Comparison of ENCODE assay signal across 17 cellular contexts in the genomic region with DNA sequence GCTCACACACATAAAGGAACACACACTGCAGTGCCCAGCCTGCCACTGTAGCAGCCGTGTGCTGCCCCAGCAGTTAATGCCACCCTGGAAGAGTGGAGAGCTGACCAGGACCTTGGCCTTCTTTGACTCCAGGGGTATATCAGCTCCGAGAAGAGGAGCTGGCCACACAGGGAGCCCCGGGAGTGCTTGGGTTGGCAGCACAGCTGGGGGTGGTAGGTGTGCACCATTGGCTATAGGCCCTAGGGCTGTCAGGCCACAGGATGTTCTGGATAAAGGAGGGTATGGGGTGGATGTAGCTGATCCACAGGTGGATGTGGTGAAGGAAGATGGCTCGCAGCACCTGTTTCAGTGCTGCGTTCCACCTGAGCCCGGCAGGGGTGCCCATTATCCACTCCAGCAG.
DNase-seq lines count a peak whose midpoint lies in the region; ATAC-seq and TF ChIP-seq lines count a peak whose summit lies in the region.
"Had no signal": no experiment of that assay in that cellular context is flagged by ENCODE, and none has a peak within 500 bp of the region (broad histone marks: within the 10 kb centered on the region; RNA-seq: fewer than 3 reads in every experiment).

No MANE protein-coding gene starts in this region.

- no peaks in the 10 kb centered on the region for H3K79me2 ChIP-seq in trophoblast cell (ENCODE audit: control insufficient read depth, insufficient read depth, low read length, poor library complexity)

- H2BK15ac ChIP-seq in mesenchymal stem cell (ENCODE audit: low read depth, poor library complexity, severe bottlenecking): no peak overlapping the region

- H3K9ac ChIP-seq in mesenchymal stem cell (ENCODE audit: low read length) (no peak overlapping the region), trophoblast cell (ENCODE audit: low read length) (no peak overlapping the region)

- no peaks in the 10 kb centered on the region for H3K79me1 ChIP-seq in mesenchymal stem cell (replicated peaks; ENCODE audit: low read length, poor library complexity, severe bottlenecking)
- peaks cover 2% of the 10 kb centered on the region for H3K79me1 ChIP-seq in trophoblast cell (ENCODE audit: low read length)

- H3K36me3 Mint-ChIP-seq in stimulated activated memory B cell treated with anti-CD40 and anti-IgM and Interleukin-4, amounts not matched to agents 10 μg/mL and 1 μg/mL and 100 μg/mL, for 72 hours: no peaks in the 10 kb centered on the region
- no peaks in the 10 kb centered on the region for H3K36me3 Mint-ChIP-seq in activated CD4-positive, alpha-beta T cell treated with anti-CD3 and anti-CD28 coated beads for 36 hours (ENCODE audit: low read depth)
- H3K36me3 Mint-ChIP-seq: CD4-positive, alpha-beta memory T cell had no signal

- no peak overlapping the region for H4K12ac ChIP-seq in trophoblast cell (ENCODE audit: low read depth, low read length)

- TF ChIP-seq CTCF in left ventricle myocardium inferior (IDR thresholded peaks at IDR 0.05; ENCODE audit: borderline replicate concordance): no peak

- H3K4ac ChIP-seq in mesenchymal stem cell (ENCODE audit: low read depth in 1 of 2, low read length in 2 of 2) (no peak overlapping the region), trophoblast cell (ENCODE audit: low read depth, low read length) (no peak overlapping the region)

- H3K4me3 Mint-ChIP-seq in stimulated activated memory B cell treated with anti-CD40 and anti-IgM and Interleukin-4, amounts not matched to agents 10 μg/mL and 1 μg/mL and 100 μg/mL, for 72 hours: no peak overlapping the region
- no peak overlapping the region for H3K4me3 Mint-ChIP-seq in activated CD4-positive, alpha-beta T cell treated with anti-CD3 and anti-CD28 coated beads for 36 hours
- H3K4me3 Mint-ChIP-seq: CD4-positive, alpha-beta memory T cell; H9 had no signal

- WGBS in mesenchymal stem cell: 97% methylated on average over 6 of the region's 6 CpGs
- WGBS in trophoblast cell (ENCODE audit: extremely low coverage, insufficient coverage, insufficient read length): no CpG with 5 or more reads among the region's 6 CpGs

- H3K27me3 Mint-ChIP-seq in stimulated activated memory B cell treated with anti-CD40 and anti-IgM and Interleukin-4, amounts not matched to agents 10 μg/mL and 1 μg/mL and 100 μg/mL, for 72 hours: peaks cover 5% of the 10 kb centered on the region
- H3K27me3 Mint-ChIP-seq in activated CD4-positive, alpha-beta T cell treated with anti-CD3 and anti-CD28 coated beads for 36 hours: no peaks in the 10 kb centered on the region
- H3K27me3 Mint-ChIP-seq: CD4-positive, alpha-beta memory T cell had no signal

- H3K4me3 ChIP-seq in left ventricle myocardium inferior (no peak overlapping the region), mesenchymal stem cell (ENCODE audit: insufficient read depth in 1 of 2, low read depth in 1 of 2, low read length in 2 of 2) (no peak overlapping the region), trophoblast cell (ENCODE audit: low read depth, low read length) (no peak overlapping the region)
- H3K4me3 ChIP-seq: A549 had no signal

- DNase-seq in left ventricle myocardium inferior (no peak), left ventricle myocardium superior (no peak), mesenchymal stem cell (no peak), trophoblast cell (no peak), NCI-H446 (lab: John Stamatoyannopoulos, UW) (no peak)
- no peak for DNase-seq in activated CD4-positive, alpha-beta T cell treated with anti-CD3 and anti-CD28 coated beads for 36 hours
- DNase-seq: BE2C; CD4-positive, alpha-beta memory T cell; COR-L47; DMS79 treated with DMSO at 0.1 percent for 48 hours; EL; GOT3; H9 had no signal

- H2BK120ac ChIP-seq in mesenchymal stem cell (ENCODE audit: low read depth, low read length) (no peak overlapping the region), trophoblast cell (ENCODE audit: insufficient read depth, low read length, poor library complexity) (peak overlapping the region; percentile 1)

- H3K23ac ChIP-seq in mesenchymal stem cell (ENCODE audit: low read length in 2 of 2) (no peak overlapping the region), trophoblast cell (ENCODE audit: low read length) (no peak overlapping the region)

- peaks cover 15% of the 10 kb centered on the region for H3K9me3 ChIP-seq in left ventricle myocardium inferior (replicated peaks)
- H3K9me3 ChIP-seq in mesenchymal stem cell (ENCODE audit: control insufficient read depth, low read length): peaks cover 4% of the 10 kb centered on the region
- H3K9me3 ChIP-seq in trophoblast cell (ENCODE audit: insufficient read depth, low read depth, low read length): peaks cover 4% of the 10 kb centered on the region
- H3K9me3 ChIP-seq: A549, BE2C had no signal

- peak overlapping the region in 1 of 2 experiments; percentile 25 for H2BK12ac ChIP-seq in mesenchymal stem cell (ENCODE audit: low read length in 2 of 2)
- H2BK12ac ChIP-seq in trophoblast cell (ENCODE audit: low read length): peak overlapping the region; percentile 24

- H3K27ac ChIP-seq in left ventricle myocardium inferior (replicated peaks): peak overlapping the region; percentile 43
- no peak overlapping the region for H3K27ac ChIP-seq in mesenchymal stem cell (ENCODE audit: low read length, poor library complexity, severe bottlenecking)
- no peak overlapping the region for H3K27ac ChIP-seq in trophoblast cell (ENCODE audit: low read depth, low read length)
- H3K27ac ChIP-seq: A549, C4-2B had no signal

- POLR2A ChIA-PET in activated CD4-positive, alpha-beta T cell treated with anti-CD3 and anti-CD28 coated beads for 36 hours (lab: Charles Lee): no interaction called here

- CTCF ChIA-PET in activated CD4-positive, alpha-beta T cell treated with anti-CD3 and anti-CD28 coated beads for 36 hours (lab: Charles Lee): no interaction called here

- H3K27me3 ChIP-seq in left ventricle myocardium inferior (ENCODE audit: low read depth): no peaks in the 10 kb centered on the region
- H3K27me3 ChIP-seq in mesenchymal stem cell (ENCODE audit: control insufficient read depth in 1 of 2, insufficient read depth in 1 of 2, low read length in 2 of 2): no peaks in the 10 kb centered on the region
- no peaks in the 10 kb centered on the region for H3K27me3 ChIP-seq in trophoblast cell (ENCODE audit: insufficient read depth, low read length)
- H3K27me3 ChIP-seq: BE2C had no signal

- no peak overlapping the region for H2AK5ac ChIP-seq in mesenchymal stem cell (ENCODE audit: low read length, severe bottlenecking)
- peak overlapping the region; percentile 42 for H2AK5ac ChIP-seq in trophoblast cell (ENCODE audit: low read length)

- intact Hi-C loops in left ventricle myocardium inferior (cut with micrococcal nuclease): no loop called here
- intact Hi-C loops in left ventricle myocardium superior (cut with micrococcal nuclease): no loop called here
- intact Hi-C loops in activated CD4-positive, alpha-beta T cell treated with anti-CD3 and anti-CD28 coated beads for 36 hours (cut with DNase I, micrococcal nuclease): no loop called here

- H2AFZ ChIP-seq in mesenchymal stem cell (ENCODE audit: low read depth, low read length) (no peak overlapping the region), trophoblast cell (ENCODE audit: insufficient read depth, low read length, poor library complexity) (no peak overlapping the region)

- no peak overlapping the region for H3K4me2 ChIP-seq in mesenchymal stem cell (ENCODE audit: low read length, poor library complexity, severe bottlenecking)
- H3K4me2 ChIP-seq in trophoblast cell (ENCODE audit: low read length): no peak overlapping the region
- H3K4me2 ChIP-seq: A549 had no signal

- no peak overlapping the region for H3K27ac Mint-ChIP-seq in stimulated activated memory B cell treated with anti-CD40 and anti-IgM and Interleukin-4, amounts not matched to agents 10 μg/mL and 1 μg/mL and 100 μg/mL, for 72 hours
- no peak overlapping the region for H3K27ac Mint-ChIP-seq in activated CD4-positive, alpha-beta T cell treated with anti-CD3 and anti-CD28 coated beads for 36 hours
- H3K27ac Mint-ChIP-seq: CD4-positive, alpha-beta memory T cell; H9 had no signal

- H3K14ac ChIP-seq in mesenchymal stem cell (ENCODE audit: low read length in 2 of 2): no peak overlapping the region
- peak overlapping the region; percentile 36 for H3K14ac ChIP-seq in trophoblast cell (ENCODE audit: low read length)

- H3K4me1 Mint-ChIP-seq in stimulated activated memory B cell treated with anti-CD40 and anti-IgM and Interleukin-4, amounts not matched to agents 10 μg/mL and 1 μg/mL and 100 μg/mL, for 72 hours: no peaks in the 10 kb centered on the region
- no peaks in the 10 kb centered on the region for H3K4me1 Mint-ChIP-seq in activated CD4-positive, alpha-beta T cell treated with anti-CD3 and anti-CD28 coated beads for 36 hours
- H3K4me1 Mint-ChIP-seq: CD4-positive, alpha-beta memory T cell; H9 had no signal

- no peak overlapping the region for H3K18ac ChIP-seq in mesenchymal stem cell (ENCODE audit: low read depth in 1 of 2, low read length in 2 of 2)
- no peak overlapping the region for H3K18ac ChIP-seq in trophoblast cell (ENCODE audit: low read length)

- peaks cover 10% of the 10 kb centered on the region for H3K9me3 Mint-ChIP-seq in stimulated activated memory B cell treated with anti-CD40 and anti-IgM and Interleukin-4, amounts not matched to agents 10 μg/mL and 1 μg/mL and 100 μg/mL, for 72 hours
- H3K9me3 Mint-ChIP-seq in activated CD4-positive, alpha-beta T cell treated with anti-CD3 and anti-CD28 coated beads for 36 hours (ENCODE audit: low read depth): no peaks in the 10 kb centered on the region

- no peak overlapping the region for H2BK5ac ChIP-seq in mesenchymal stem cell (ENCODE audit: low read depth, low read length, poor library complexity, severe bottlenecking)
- H2BK5ac ChIP-seq in trophoblast cell (ENCODE audit: low read depth, low read length, poor library complexity): no peak overlapping the region

- no peak overlapping the region for H4K8ac ChIP-seq in mesenchymal stem cell (ENCODE audit: low read length)
- H4K8ac ChIP-seq in trophoblast cell (ENCODE audit: low read depth, low read length): no peak overlapping the region

- H3K4me1 ChIP-seq in left ventricle myocardium inferior: peaks cover 16% of the 10 kb centered on the region
- H3K4me1 ChIP-seq in mesenchymal stem cell (ENCODE audit: control insufficient read depth, insufficient read depth, low read depth, low read length): no peaks in the 10 kb centered on the region
- H3K4me1 ChIP-seq in trophoblast cell (ENCODE audit: control insufficient read depth in 1 of 2, insufficient read depth in 2 of 2, low read length in 2 of 2): peaks cover 2% of the 10 kb centered on the region in 2 experiments
- H3K4me1 ChIP-seq: A549, BE2C had no signal

- ATAC-seq in left ventricle myocardium superior (no peak), GM21367 (IDR thresholded peaks at IDR 0.05; ENCODE audit: unreplicated experiment) (no peak)
- peak; percentile 41 for ATAC-seq in stimulated activated memory B cell treated with anti-CD40 and anti-IgM and Interleukin-4, amounts not matched to agents 10 μg/mL and 1 μg/mL and 100 μg/mL, for 72 hours
- ATAC-seq in activated CD4-positive, alpha-beta T cell treated with anti-CD3 and anti-CD28 coated beads for 36 hours: no peak
- ATAC-seq: A549 had no signal

- H3K36me3 ChIP-seq in left ventricle myocardium inferior (no peaks in the 10 kb centered on the region), mesenchymal stem cell (ENCODE audit: control insufficient read depth in 1 of 2, insufficient read depth in 2 of 2, low read depth in 1 of 2, low read length in 2 of 2) (peaks cover 0 to 3% of the 10 kb centered on the region in 2 experiments), trophoblast cell (ENCODE audit: control insufficient read depth in 1 of 2, insufficient read depth in 2 of 2, low read length in 2 of 2) (no peaks in the 10 kb centered on the region)
- H3K36me3 ChIP-seq: BE2C had no signal

- H4K91ac ChIP-seq in mesenchymal stem cell (ENCODE audit: low read length) (peak overlapping the region; percentile 30), trophoblast cell (ENCODE audit: low read depth, low read length) (no peak overlapping the region)
